In the genomic region with DNA sequence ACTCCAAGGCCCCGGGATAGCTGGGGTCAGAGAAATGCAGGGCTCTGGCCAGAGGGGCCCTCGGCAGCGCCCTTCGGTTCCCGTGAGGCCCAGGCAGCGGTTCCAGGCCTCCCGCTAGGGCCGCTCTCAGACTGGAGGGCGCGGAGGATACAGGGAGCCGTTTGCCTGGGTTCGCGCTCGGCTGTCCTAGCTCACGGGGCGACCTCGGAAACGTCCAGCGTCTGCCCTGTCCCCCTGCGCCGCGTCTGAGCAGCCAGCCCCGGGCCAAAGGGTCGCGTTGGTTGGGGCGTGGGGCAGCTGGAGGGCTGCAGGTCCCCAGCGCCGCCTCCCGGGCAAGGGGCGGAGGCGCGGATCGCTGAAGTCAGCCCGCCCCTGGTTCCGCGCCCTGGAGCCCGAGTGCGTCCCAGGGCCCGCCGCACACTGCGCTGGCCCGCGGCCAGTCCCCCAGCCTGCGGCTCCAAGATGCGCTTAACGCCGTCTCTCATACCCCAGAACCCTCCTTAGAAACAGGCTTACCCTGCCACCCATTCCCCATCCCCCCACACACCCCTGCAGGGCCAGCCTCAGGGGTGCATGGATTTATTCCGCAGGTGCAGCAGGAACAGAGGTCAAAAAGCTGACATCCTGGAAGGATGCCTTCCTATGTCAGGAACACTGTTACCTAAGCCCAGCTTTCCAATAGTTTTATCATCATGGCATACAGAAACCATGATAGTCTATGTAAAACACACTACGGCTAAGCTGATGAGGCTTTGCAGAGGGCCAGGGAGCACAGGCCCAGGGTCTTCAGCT, we compare ENCODE assay signal across 8 cellular contexts. TPM values are rescaled to one million over a fixed set of nuclear protein-coding genes. Genes with fewer than 3 reads are reported as not detected.
DNase-seq lines count a peak whose midpoint lies in the region; ATAC-seq and TF ChIP-seq lines count a peak whose summit lies in the region.

No MANE protein-coding gene starts in this region.

- peak; percentile 6 to 9 for DNase-seq in activated T-cell treated with anti-CD3 and anti-CD28 coated beads, Interleukin-2, amount 50 U/mL, for 72 hours
- no peak for DNase-seq in activated T-cell treated with anti-CD3 and anti-CD28 coated beads for 4 hours
- DNase-seq in esophagus muscularis mucosa (ENCODE audit: extremely low spot score): no peak
- no peak for DNase-seq in mesothelial cell of epicardium (ENCODE audit: low spot score in 2 of 2, unreplicated experiment in 2 of 2)
- no peak for DNase-seq in vagina (ENCODE audit: extremely low spot score in 2 of 2)
- no peak for DNase-seq in NK-92 treated with Interleukin-12 subunit alpha and Interleukin-12 subunit beta, amount 100 ng/mL, for 24 hours (lab: John Stamatoyannopoulos, UW)
- no peak for DNase-seq in CD8-positive, alpha-beta memory T cell

- H3K4me3 ChIP-seq in esophagus muscularis mucosa (peak overlapping the region; percentile 41 to 54 (median 46)), vagina (peak overlapping the region; percentile 29 to 39)
- no peak overlapping the region for H3K4me3 ChIP-seq in CD8-positive, alpha-beta memory T cell (ENCODE audit: low read length)

- no peaks in the 10 kb centered on the region for H3K9me3 Mint-ChIP-seq in activated T-cell treated with anti-CD3 and anti-CD28 coated beads, Interleukin-2, amount 50 U/mL, for 72 hours
- no peaks in the 10 kb centered on the region for H3K9me3 Mint-ChIP-seq in mesothelial cell of epicardium
- no peaks in the 10 kb centered on the region for H3K9me3 Mint-ChIP-seq in CD8-positive, alpha-beta memory T cell

- H3K9me3 ChIP-seq in esophagus muscularis mucosa (no peaks in the 10 kb centered on the region), vagina (no peaks in the 10 kb centered on the region)
- H3K9me3 ChIP-seq in CD8-positive, alpha-beta memory T cell (ENCODE audit: low read length): no peaks in the 10 kb centered on the region

- peaks cover 62% of the 10 kb centered on the region for H3K27me3 Mint-ChIP-seq in activated T-cell treated with anti-CD3 and anti-CD28 coated beads, Interleukin-2, amount 50 U/mL, for 72 hours (ENCODE audit: low read depth)
- H3K27me3 Mint-ChIP-seq in mesothelial cell of epicardium (ENCODE audit: low read depth): peaks cover 67% of the 10 kb centered on the region
- peaks cover 34 to 70% of the 10 kb centered on the region in 2 donors for H3K27me3 Mint-ChIP-seq in CD8-positive, alpha-beta memory T cell

- intact Hi-C loops in esophagus muscularis mucosa (cut with DNase I): no loop called here
- intact Hi-C loops in vagina (cut with DNase I): no loop called here

- H3K27ac Mint-ChIP-seq in activated T-cell treated with anti-CD3 and anti-CD28 coated beads, Interleukin-2, amount 50 U/mL, for 72 hours: no peak overlapping the region
- no peak overlapping the region for H3K27ac Mint-ChIP-seq in mesothelial cell of epicardium
- H3K27ac Mint-ChIP-seq in CD8-positive, alpha-beta memory T cell: no peak overlapping the region

- peak overlapping the region in 1 of 2 donors; percentile 40 for H3K4me3 Mint-ChIP-seq in activated T-cell treated with anti-CD3 and anti-CD28 coated beads, Interleukin-2, amount 50 U/mL, for 72 hours
- peak overlapping the region; percentile 59 for H3K4me3 Mint-ChIP-seq in mesothelial cell of epicardium
- no peak overlapping the region for H3K4me3 Mint-ChIP-seq in CD8-positive, alpha-beta memory T cell

- no peak for TF ChIP-seq EP300 in esophagus muscularis mucosa (IDR thresholded peaks at IDR 0.05)

- POLR2A ChIA-PET in CD8-positive, alpha-beta memory T cell (lab: Charles Lee): interaction anchor here (0.6 kb wide), 1 partner anchor 682 kb away, joined by 10 read pairs; no protein-coding TSS in a partner anchor

- H3K27ac ChIP-seq in esophagus muscularis mucosa (replicated peaks in 1 of 4): peak overlapping the region in 3 of 4 donors; percentile 36 to 58 (median 37)
- H3K27ac ChIP-seq in vagina: no peak overlapping the region
- H3K27ac ChIP-seq in CD8-positive, alpha-beta memory T cell (ENCODE audit: low read depth, low read length): no peak overlapping the region

- ATAC-seq in activated T-cell treated with anti-CD3 and anti-CD28 coated beads, Interleukin-2, amount 50 U/mL, for 72 hours (replicated peaks in 1 of 2): peak; percentile 29 to 57
- no peak for ATAC-seq in GM18858 (IDR thresholded peaks at IDR 0.05; ENCODE audit: unreplicated experiment)

- H3K4me1 ChIP-seq in esophagus muscularis mucosa (peaks cover 18 to 36% (median 27%) of the 10 kb centered on the region in 4 donors), vagina (peaks cover 10% of the 10 kb centered on the region)
- H3K4me1 ChIP-seq in CD8-positive, alpha-beta memory T cell (ENCODE audit: insufficient read depth, low read length): no peaks in the 10 kb centered on the region

- H3K27me3 ChIP-seq in esophagus muscularis mucosa: peaks cover 0 to 13% (median 0%) of the 10 kb centered on the region in 4 donors
- H3K27me3 ChIP-seq in vagina: no peaks in the 10 kb centered on the region
- H3K27me3 ChIP-seq in CD8-positive, alpha-beta memory T cell (ENCODE audit: insufficient read depth, low read length, poor library complexity, severe bottlenecking): peaks cover 8% of the 10 kb centered on the region

- no peaks in the 10 kb centered on the region for H3K4me1 Mint-ChIP-seq in activated T-cell treated with anti-CD3 and anti-CD28 coated beads, Interleukin-2, amount 50 U/mL, for 72 hours (ENCODE audit: low read depth)
- H3K4me1 Mint-ChIP-seq in mesothelial cell of epicardium: peaks cover 6% of the 10 kb centered on the region
- peaks cover 0 to 3% (median 1%) of the 10 kb centered on the region in 3 donors for H3K4me1 Mint-ChIP-seq in CD8-positive, alpha-beta memory T cell

- H3K36me3 ChIP-seq in esophagus muscularis mucosa (no peaks in the 10 kb centered on the region), vagina (no peaks in the 10 kb centered on the region)
- H3K36me3 ChIP-seq in CD8-positive, alpha-beta memory T cell (ENCODE audit: insufficient read depth, low read length): no peaks in the 10 kb centered on the region

- no peaks in the 10 kb centered on the region for H3K36me3 Mint-ChIP-seq in activated T-cell treated with anti-CD3 and anti-CD28 coated beads, Interleukin-2, amount 50 U/mL, for 72 hours (ENCODE audit: insufficient read depth in 2 of 2)
- no peaks in the 10 kb centered on the region for H3K36me3 Mint-ChIP-seq in mesothelial cell of epicardium
- H3K36me3 Mint-ChIP-seq in CD8-positive, alpha-beta memory T cell: no peaks in the 10 kb centered on the region

- TF ChIP-seq POLR2A in esophagus muscularis mucosa (IDR thresholded peaks at IDR 0.05; ENCODE audit: low read depth) (no peak), vagina (IDR thresholded peaks at IDR 0.05) (no peak)

- 7% methylated on average over 21 of the region's 49 CpGs for WGBS in esophagus muscularis mucosa

- CTCF ChIA-PET in CD8-positive, alpha-beta memory T cell (lab: Charles Lee): no interaction called here

- TF ChIP-seq CTCF in esophagus muscularis mucosa (IDR thresholded peaks at IDR 0.05) (peak in 2 of 3 experiments; percentile 27 to 40), mesothelial cell of epicardium (IDR thresholded peaks at IDR 0.05; ENCODE audit: unreplicated experiment) (no peak), vagina (IDR thresholded peaks at IDR 0.05) (no peak)

RNA-seq across cellular contexts. Expression of a gene that starts 22.1 kb away (rescaled TPM):
- total RNA-seq in activated T-cell treated with anti-CD3 and anti-CD28 coated beads, Interleukin-2, amount 50 U/mL, for 72 hours: not detected
- total RNA-seq in esophagus muscularis mucosa (under 1 TPM in 1 of 4 donors, not detected in 3; 0.32 TPM), mesothelial cell of epicardium (not detected in 3 replicates), vagina (not detected)
- not detected for total RNA-seq in CD8-positive, alpha-beta memory T cell
- polyA plus RNA-seq in CD8-positive, alpha-beta memory T cell: not detected

RNA-seq across cellular contexts. Expression of a gene that starts 36.1 kb away (rescaled TPM):
- total RNA-seq in activated T-cell treated with anti-CD3 and anti-CD28 coated beads, Interleukin-2, amount 50 U/mL, for 72 hours: under 1 TPM; 0.14 to 0.16 TPM
- total RNA-seq in esophagus muscularis mucosa (10 to 100 TPM; 12.6 to 42.3 (median 21.6) TPM), mesothelial cell of epicardium (0.14 to 0.44 TPM (median 0.22 TPM) in 3 replicates), vagina (4.7 TPM)
- total RNA-seq in CD8-positive, alpha-beta memory T cell: under 1 TPM; 0.04 to 0.07 TPM
- not detected for polyA plus RNA-seq in CD8-positive, alpha-beta memory T cell

Comparison
In these comparisons a context has a peak if more than half of its experiments do, and no peak if none do; other contexts are left out.
1. DNase-seq: peak in activated T-cell treated with anti-CD3 and anti-CD28 coated beads, Interleukin-2, amount 50 U/mL, for 72 hours (2 of 2); none in activated T-cell treated with anti-CD3 and anti-CD28 coated beads for 4 hours (single experiment), esophagus muscularis mucosa (single experiment), mesothelial cell of epicardium (0 of 2), vagina (0 of 2), NK-92 treated with Interleukin-12 subunit alpha and Interleukin-12 subunit beta, amount 100 ng/mL, for 24 hours (single experiment) and CD8-positive, alpha-beta memory T cell (0 of 5).
2. H3K27ac ChIP-seq: peak in esophagus muscularis mucosa (3 of 4); none in vagina (single experiment) and CD8-positive, alpha-beta memory T cell (single experiment).
3. CTCF ChIP-seq: peak in esophagus muscularis mucosa (2 of 3); none in mesothelial cell of epicardium (single experiment) and vagina (0 of 3).